ENCODE assay signal across 1 cellular context in the genomic region with DNA sequence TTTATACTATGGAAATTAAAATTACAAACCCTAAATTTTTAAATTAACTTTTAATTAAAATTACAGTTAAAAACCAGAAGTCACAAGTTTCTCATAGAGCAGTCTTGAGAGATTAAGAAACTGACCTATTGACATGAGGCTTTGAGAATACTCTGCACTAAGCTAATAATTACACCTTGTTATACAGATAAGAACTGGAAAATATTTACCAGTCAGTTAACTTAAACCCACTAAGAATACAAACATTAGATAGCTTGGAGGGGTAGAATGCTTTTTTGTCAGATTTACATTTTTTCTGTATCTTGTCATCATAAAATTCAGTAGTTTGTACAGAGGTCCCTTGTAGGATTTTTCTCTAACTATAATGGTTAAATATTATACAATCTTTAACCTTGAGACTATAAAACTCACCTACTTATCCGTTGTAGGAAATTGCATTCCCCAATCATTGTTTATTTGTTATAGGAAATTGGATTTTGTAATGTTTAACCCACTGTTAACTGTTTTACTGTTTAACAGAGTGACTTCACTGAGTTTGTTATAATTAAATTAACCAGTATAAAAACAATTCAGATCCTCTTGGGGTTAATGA.
TF ChIP-seq lines count a peak whose summit lies in the region.

No MANE protein-coding gene starts in this region.

TF ChIP-seq in HepG2, 621 proteins besides CTCF, POLR2A, EP300 and RAD21 (continued from another document and continues in another):
- TF ChIP-seq, protein P1, sequence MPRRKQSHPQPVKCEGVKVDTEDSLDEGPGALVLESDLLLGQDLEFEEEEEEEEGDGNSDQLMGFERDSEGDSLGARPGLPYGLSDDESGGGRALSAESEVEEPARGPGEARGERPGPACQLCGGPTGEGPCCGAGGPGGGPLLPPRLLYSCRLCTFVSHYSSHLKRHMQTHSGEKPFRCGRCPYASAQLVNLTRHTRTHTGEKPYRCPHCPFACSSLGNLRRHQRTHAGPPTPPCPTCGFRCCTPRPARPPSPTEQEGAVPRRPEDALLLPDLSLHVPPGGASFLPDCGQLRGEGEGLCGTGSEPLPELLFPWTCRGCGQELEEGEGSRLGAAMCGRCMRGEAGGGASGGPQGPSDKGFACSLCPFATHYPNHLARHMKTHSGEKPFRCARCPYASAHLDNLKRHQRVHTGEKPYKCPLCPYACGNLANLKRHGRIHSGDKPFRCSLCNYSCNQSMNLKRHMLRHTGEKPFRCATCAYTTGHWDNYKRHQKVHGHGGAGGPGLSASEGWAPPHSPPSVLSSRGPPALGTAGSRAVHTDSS (CRISPR knock-in tag; conservative IDR thresholded peaks at IDR 0.05) = no peak
- TF ChIP-seq ZFY (CRISPR knock-in tag; IDR thresholded peaks at IDR 0.05) = no peak
- no peak for TF ChIP-seq RBFOX2 (IDR thresholded peaks at IDR 0.05; ENCODE audit: low read depth, low read length)
- TF ChIP-seq DPF2 (CRISPR knock-in tag; IDR thresholded peaks at IDR 0.05; ENCODE audit: borderline replicate concordance, low read depth) = no peak
- no peak for TF ChIP-seq SCMH1 (CRISPR knock-in tag; IDR thresholded peaks at IDR 0.05; ENCODE audit: borderline replicate concordance)
- no peak for TF ChIP-seq ZNF468 (CRISPR knock-in tag; IDR thresholded peaks at IDR 0.05)
- TF ChIP-seq PAWR (CRISPR knock-in tag; IDR thresholded peaks at IDR 0.05; ENCODE audit: borderline replicate concordance) = no peak
- TF ChIP-seq FOXA3 (CRISPR knock-in tag; IDR thresholded peaks at IDR 0.05) = peak; percentile 82
- TF ChIP-seq NFYB (CRISPR knock-in tag; IDR thresholded peaks at IDR 0.05) = no peak
- TF ChIP-seq SPEN (CRISPR knock-in tag; IDR thresholded peaks at IDR 0.05; ENCODE audit: low read depth) = no peak
- TF ChIP-seq, protein P2, sequence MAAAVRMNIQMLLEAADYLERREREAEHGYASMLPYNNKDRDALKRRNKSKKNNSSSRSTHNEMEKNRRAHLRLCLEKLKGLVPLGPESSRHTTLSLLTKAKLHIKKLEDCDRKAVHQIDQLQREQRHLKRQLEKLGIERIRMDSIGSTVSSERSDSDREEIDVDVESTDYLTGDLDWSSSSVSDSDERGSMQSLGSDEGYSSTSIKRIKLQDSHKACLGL (CRISPR knock-in tag; IDR thresholded peaks at IDR 0.05) = no peak
- TF ChIP-seq ZNF891 (CRISPR knock-in tag; IDR thresholded peaks at IDR 0.05) = no peak
- TF ChIP-seq, protein P3, sequence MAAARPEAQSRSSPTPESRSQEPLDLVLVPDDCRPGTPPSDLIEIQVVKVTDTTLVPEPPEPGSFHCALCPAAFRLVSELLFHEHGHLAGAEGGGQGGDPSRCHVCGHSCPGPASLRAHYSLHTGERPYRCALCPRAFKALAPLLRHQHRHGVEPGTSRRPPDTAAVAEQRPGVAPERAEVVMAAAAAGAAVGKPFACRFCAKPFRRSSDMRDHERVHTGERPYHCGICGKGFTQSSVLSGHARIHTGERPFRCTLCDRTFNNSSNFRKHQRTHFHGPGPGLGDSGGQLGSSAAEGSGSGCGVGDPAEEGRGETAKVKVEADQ (CRISPR knock-in tag; IDR thresholded peaks at IDR 0.05; ENCODE audit: borderline replicate concordance) = no peak
- TF ChIP-seq HDAC2 (CRISPR knock-in tag; IDR thresholded peaks at IDR 0.05) = peak; percentile 67
- no peak for TF ChIP-seq FOXK1 (CRISPR knock-in tag; IDR thresholded peaks at IDR 0.05; ENCODE audit: borderline replicate concordance, low read depth)
- no peak for TF ChIP-seq MEIS1 (CRISPR knock-in tag; IDR thresholded peaks at IDR 0.05; ENCODE audit: borderline replicate concordance)
- TF ChIP-seq HMG20B (CRISPR knock-in tag; conservative IDR thresholded peaks at IDR 0.05) = 0 out of 2 replicates have a peak, but pooled peaks have one; percentile 32
- TF ChIP-seq ZNF180 (CRISPR knock-in tag; IDR thresholded peaks at IDR 0.05; ENCODE audit: borderline replicate concordance, low read depth) = no peak
- TF ChIP-seq ZNF329 (CRISPR knock-in tag; IDR thresholded peaks at IDR 0.05; ENCODE audit: low read depth) = no peak
- TF ChIP-seq NONO (IDR thresholded peaks at IDR 0.05) = no peak
- TF ChIP-seq NONO (CRISPR knock-in tag; conservative IDR thresholded peaks at IDR 0.05) = no peak
- no peak for TF ChIP-seq ZFP36 (IDR thresholded peaks at IDR 0.05; ENCODE audit: borderline replicate concordance, low read depth, low read length, partially characterized antibody)
- TF ChIP-seq TP53 (CRISPR knock-in tag; conservative IDR thresholded peaks at IDR 0.05) = no peak
- TF ChIP-seq, protein P4, sequence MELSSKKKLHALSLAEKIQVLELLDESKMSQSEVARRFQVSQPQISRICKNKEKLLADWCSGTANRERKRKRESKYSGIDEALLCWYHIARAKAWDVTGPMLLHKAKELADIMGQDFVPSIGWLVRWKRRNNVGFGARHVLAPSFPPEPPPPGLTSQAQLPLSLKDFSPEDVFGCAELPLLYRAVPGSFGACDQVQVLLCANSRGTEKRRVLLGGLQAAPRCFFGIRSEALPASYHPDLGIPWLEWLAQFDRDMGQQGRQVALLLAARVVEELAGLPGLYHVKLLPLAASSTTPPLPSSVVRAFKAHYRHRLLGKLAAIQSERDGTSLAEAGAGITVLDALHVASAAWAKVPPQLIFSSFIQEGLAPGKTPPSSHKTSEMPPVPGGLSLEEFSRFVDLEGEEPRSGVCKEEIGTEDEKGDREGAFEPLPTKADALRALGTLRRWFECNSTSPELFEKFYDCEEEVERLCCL (CRISPR knock-in tag; IDR thresholded peaks at IDR 0.05; ENCODE audit: borderline replicate concordance) = no peak
- TF ChIP-seq RFX5 (IDR thresholded peaks at IDR 0.05; ENCODE audit: low read depth, low read length) = no peak
- no peak for TF ChIP-seq ZNF749 (CRISPR knock-in tag; IDR thresholded peaks at IDR 0.05; ENCODE audit: borderline replicate concordance)
- no peak for TF ChIP-seq REPIN1 (CRISPR knock-in tag; IDR thresholded peaks at IDR 0.05; ENCODE audit: borderline replicate concordance, low read depth)
- TF ChIP-seq ZNF30 (CRISPR knock-in tag; IDR thresholded peaks at IDR 0.05) = no peak
- TF ChIP-seq CHCHD3 (CRISPR knock-in tag; IDR thresholded peaks at IDR 0.05) = no peak
- TF ChIP-seq, protein P5, sequence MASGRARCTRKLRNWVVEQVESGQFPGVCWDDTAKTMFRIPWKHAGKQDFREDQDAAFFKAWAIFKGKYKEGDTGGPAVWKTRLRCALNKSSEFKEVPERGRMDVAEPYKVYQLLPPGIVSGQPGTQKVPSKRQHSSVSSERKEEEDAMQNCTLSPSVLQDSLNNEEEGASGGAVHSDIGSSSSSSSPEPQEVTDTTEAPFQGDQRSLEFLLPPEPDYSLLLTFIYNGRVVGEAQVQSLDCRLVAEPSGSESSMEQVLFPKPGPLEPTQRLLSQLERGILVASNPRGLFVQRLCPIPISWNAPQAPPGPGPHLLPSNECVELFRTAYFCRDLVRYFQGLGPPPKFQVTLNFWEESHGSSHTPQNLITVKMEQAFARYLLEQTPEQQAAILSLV (CRISPR knock-in tag; IDR thresholded peaks at IDR 0.05; ENCODE audit: borderline replicate concordance) = no peak
- no peak for TF ChIP-seq ZNF350 (CRISPR knock-in tag; IDR thresholded peaks at IDR 0.05; ENCODE audit: borderline replicate concordance, low read depth)
- TF ChIP-seq ZMYM3 (CRISPR knock-in tag; IDR thresholded peaks at IDR 0.05) = no peak
- TF ChIP-seq REL (CRISPR knock-in tag; conservative IDR thresholded peaks at IDR 0.05) = no peak
- no peak for TF ChIP-seq SMARCC2 (IDR thresholded peaks at IDR 0.05)
- TF ChIP-seq, protein P6, sequence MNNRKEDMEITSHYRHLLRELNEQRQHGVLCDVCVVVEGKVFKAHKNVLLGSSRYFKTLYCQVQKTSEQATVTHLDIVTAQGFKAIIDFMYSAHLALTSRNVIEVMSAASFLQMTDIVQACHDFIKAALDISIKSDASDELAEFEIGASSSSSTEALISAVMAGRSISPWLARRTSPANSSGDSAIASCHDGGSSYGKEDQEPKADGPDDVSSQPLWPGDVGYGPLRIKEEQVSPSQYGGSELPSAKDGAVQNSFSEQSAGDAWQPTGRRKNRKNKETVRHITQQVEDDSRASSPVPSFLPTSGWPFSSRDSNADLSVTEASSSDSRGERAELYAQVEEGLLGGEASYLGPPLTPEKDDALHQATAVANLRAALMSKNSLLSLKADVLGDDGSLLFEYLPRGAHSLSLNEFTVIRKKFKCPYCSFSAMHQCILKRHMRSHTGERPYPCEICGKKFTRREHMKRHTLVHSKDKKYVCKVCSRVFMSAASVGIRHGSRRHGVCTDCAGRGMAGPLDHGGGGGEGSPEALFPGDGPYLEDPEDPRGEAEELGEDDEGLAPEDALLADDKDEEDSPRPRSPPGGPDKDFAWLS (CRISPR knock-in tag; IDR thresholded peaks at IDR 0.05; ENCODE audit: borderline replicate concordance) = no peak
- TF ChIP-seq, protein P7, sequence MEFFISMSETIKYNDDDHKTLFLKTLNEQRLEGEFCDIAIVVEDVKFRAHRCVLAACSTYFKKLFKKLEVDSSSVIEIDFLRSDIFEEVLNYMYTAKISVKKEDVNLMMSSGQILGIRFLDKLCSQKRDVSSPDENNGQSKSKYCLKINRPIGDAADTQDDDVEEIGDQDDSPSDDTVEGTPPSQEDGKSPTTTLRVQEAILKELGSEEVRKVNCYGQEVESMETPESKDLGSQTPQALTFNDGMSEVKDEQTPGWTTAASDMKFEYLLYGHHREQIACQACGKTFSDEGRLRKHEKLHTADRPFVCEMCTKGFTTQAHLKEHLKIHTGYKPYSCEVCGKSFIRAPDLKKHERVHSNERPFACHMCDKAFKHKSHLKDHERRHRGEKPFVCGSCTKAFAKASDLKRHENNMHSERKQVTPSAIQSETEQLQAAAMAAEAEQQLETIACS (CRISPR knock-in tag; IDR thresholded peaks at IDR 0.05) = no peak
- TF ChIP-seq ZNF143 (CRISPR knock-in tag; IDR thresholded peaks at IDR 0.05) = no peak
- TF ChIP-seq POGZ (CRISPR knock-in tag; IDR thresholded peaks at IDR 0.05) = no peak
- no peak for TF ChIP-seq ATAD3A (CRISPR knock-in tag; IDR thresholded peaks at IDR 0.05)
- no peak for TF ChIP-seq ZNF12 (CRISPR knock-in tag; IDR thresholded peaks at IDR 0.05)
- no peak for TF ChIP-seq ERF (CRISPR knock-in tag; IDR thresholded peaks at IDR 0.05)
- TF ChIP-seq, protein P8, sequence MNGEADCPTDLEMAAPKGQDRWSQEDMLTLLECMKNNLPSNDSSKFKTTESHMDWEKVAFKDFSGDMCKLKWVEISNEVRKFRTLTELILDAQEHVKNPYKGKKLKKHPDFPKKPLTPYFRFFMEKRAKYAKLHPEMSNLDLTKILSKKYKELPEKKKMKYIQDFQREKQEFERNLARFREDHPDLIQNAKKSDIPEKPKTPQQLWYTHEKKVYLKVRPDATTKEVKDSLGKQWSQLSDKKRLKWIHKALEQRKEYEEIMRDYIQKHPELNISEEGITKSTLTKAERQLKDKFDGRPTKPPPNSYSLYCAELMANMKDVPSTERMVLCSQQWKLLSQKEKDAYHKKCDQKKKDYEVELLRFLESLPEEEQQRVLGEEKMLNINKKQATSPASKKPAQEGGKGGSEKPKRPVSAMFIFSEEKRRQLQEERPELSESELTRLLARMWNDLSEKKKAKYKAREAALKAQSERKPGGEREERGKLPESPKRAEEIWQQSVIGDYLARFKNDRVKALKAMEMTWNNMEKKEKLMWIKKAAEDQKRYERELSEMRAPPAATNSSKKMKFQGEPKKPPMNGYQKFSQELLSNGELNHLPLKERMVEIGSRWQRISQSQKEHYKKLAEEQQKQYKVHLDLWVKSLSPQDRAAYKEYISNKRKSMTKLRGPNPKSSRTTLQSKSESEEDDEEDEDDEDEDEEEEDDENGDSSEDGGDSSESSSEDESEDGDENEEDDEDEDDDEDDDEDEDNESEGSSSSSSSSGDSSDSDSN (CRISPR knock-in tag; IDR thresholded peaks at IDR 0.05) = no peak
- TF ChIP-seq, protein P9, sequence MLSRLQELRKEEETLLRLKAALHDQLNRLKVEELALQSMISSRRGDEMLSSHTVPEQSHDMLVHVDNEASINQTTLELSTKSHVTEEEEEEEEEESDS (CRISPR knock-in tag; IDR thresholded peaks at IDR 0.05; ENCODE audit: borderline replicate concordance) = no peak
- TF ChIP-seq, protein P10, sequence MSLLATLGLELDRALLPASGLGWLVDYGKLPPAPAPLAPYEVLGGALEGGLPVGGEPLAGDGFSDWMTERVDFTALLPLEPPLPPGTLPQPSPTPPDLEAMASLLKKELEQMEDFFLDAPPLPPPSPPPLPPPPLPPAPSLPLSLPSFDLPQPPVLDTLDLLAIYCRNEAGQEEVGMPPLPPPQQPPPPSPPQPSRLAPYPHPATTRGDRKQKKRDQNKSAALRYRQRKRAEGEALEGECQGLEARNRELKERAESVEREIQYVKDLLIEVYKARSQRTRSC (CRISPR knock-in tag; IDR thresholded peaks at IDR 0.05; ENCODE audit: low read depth) = no peak
- no peak for TF ChIP-seq LCORL (IDR thresholded peaks at IDR 0.05)
- no peak; the same call in 1 of the 2 replicates for TF ChIP-seq LCORL (CRISPR knock-in tag; IDR thresholded peaks at IDR 0.05)
- TF ChIP-seq, protein P11, sequence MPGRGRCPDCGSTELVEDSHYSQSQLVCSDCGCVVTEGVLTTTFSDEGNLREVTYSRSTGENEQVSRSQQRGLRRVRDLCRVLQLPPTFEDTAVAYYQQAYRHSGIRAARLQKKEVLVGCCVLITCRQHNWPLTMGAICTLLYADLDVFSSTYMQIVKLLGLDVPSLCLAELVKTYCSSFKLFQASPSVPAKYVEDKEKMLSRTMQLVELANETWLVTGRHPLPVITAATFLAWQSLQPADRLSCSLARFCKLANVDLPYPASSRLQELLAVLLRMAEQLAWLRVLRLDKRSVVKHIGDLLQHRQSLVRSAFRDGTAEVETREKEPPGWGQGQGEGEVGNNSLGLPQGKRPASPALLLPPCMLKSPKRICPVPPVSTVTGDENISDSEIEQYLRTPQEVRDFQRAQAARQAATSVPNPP (CRISPR knock-in tag; IDR thresholded peaks at IDR 0.05) = no peak
- no peak for TF ChIP-seq HCFC1 (IDR thresholded peaks at IDR 0.05; ENCODE audit: low read depth, low read length)
- TF ChIP-seq NCOA2 (CRISPR knock-in tag; IDR thresholded peaks at IDR 0.05) = peak; percentile 79
- TF ChIP-seq ZNF484 (CRISPR knock-in tag; IDR thresholded peaks at IDR 0.05; ENCODE audit: borderline replicate concordance, low read depth) = no peak
